In the genomic region with DNA sequence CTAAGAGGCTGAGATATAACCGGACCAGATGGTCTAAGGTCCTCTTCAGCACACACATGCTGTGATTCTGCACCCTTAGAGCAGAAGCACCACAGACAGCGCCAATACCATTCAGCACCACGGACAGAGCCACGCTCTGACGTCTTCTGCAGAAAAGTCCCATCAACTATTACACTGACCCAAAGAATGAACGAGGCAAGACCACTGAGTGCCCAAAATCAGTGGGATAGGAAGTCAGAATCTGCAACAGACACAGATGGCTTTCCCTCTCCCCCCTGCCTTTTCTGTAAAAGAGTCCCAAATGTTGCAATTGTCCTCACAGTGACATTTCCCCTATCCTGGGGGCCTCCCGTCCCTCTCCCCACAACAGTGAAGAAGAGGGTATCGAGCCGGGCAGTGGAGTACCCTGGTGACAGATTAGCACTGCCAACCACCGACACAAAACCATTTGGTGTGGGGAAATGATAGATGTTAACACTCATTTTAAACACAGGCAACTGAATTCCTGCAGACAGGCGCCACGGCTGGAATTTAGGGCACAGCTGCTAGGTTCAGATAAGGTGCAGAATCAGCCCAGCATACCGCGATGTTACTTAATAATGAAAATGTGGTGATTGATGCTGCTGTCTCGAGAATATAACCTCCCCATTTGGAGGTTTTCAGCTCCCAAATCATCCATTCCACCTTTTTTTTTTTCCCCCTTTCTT, we compare ENCODE assay signal across 10 cellular contexts.
DNase-seq lines count a peak whose midpoint lies in the region; ATAC-seq, FAIRE-seq and TF ChIP-seq lines count a peak whose summit lies in the region.
"Had no signal": no experiment of that assay in that cellular context is flagged by ENCODE, and none has a peak within 500 bp of the region (broad histone marks: within the 10 kb centered on the region; RNA-seq: fewer than 3 reads in every experiment).

No MANE protein-coding gene starts in this region.

- H3K36me3 ChIP-seq in GM23338 (ENCODE audit: insufficient read depth) = no peaks in the 10 kb centered on the region
- no peaks in the 10 kb centered on the region for H3K36me3 ChIP-seq in K562 (ENCODE audit: control insufficient read depth, insufficient read depth, low read length)
- no peaks in the 10 kb centered on the region for H3K36me3 ChIP-seq in liver (ENCODE audit: control insufficient read depth in 4 of 4, insufficient read depth in 3 of 4, low read depth in 1 of 4, low read length in 3 of 4)
- H3K36me3 ChIP-seq in effector memory CD4-positive, alpha-beta T cell (ENCODE audit: control insufficient read depth, insufficient read depth, low read length) = no peaks in the 10 kb centered on the region

- H3K4me2 ChIP-seq in GM23338 (no peak overlapping the region), K562 (ENCODE audit: insufficient read depth, low read length) (no peak overlapping the region; the same call in 1 of the 2 replicates)

- no peak overlapping the region for H3K27ac Mint-ChIP-seq in GM23338
- H3K27ac Mint-ChIP-seq: stimulated activated naive CD8-positive, alpha-beta T cell treated with anti-CD3 and anti-CD28 coated beads, Interleukin-15, Interleukin-2, amounts not matched to agents 100 ng/mL and 50 ng/mL, for 24 hours had no signal

- intact Hi-C loops in K562 (cut with micrococcal nuclease) = no loop called here

- no peaks in the 10 kb centered on the region for H3K9me2 ChIP-seq in GM23338 (ENCODE audit: insufficient read depth)

- H3K27me3 Mint-ChIP-seq in GM23338 (ENCODE audit: insufficient read depth, low read depth, poor library complexity) = peaks cover 3% of the 10 kb centered on the region

- no peaks in the 10 kb centered on the region for H3K36me3 Mint-ChIP-seq in GM23338 (ENCODE audit: low read depth)

- ATAC-seq in GM23338 (peak; percentile 93), K562 (peak; percentile 95), HG03354 (IDR thresholded peaks at IDR 0.05; ENCODE audit: poor library complexity, severe bottlenecking, unreplicated experiment) (no peak), HG03342 (IDR thresholded peaks at IDR 0.05; ENCODE audit: unreplicated experiment) (no peak)

- H3K4me1 Mint-ChIP-seq in GM23338 = no peaks in the 10 kb centered on the region; the same call in 2 of the 3 replicates

- H3K9me3 Mint-ChIP-seq in GM23338 = no peaks in the 10 kb centered on the region
- H3K9me3 Mint-ChIP-seq: stimulated activated naive CD8-positive, alpha-beta T cell treated with anti-CD3 and anti-CD28 coated beads, Interleukin-15, Interleukin-2, amounts not matched to agents 100 ng/mL and 50 ng/mL, for 24 hours had no signal

- H3K27me3 ChIP-seq in GM23338 (ENCODE audit: insufficient read depth) (no peaks in the 10 kb centered on the region), K562 (ENCODE audit: control insufficient read depth in 2 of 2, insufficient read depth in 2 of 2, low read length in 2 of 2) (peaks cover 0 to 14% of the 10 kb centered on the region in 2 experiments; a peak in 3 of 5 replicates), liver (ENCODE audit: control insufficient read depth in 4 of 4, insufficient read depth in 4 of 4, low read length in 3 of 4) (no peaks in the 10 kb centered on the region)
- peaks cover 3% of the 10 kb centered on the region for H3K27me3 ChIP-seq in effector memory CD4-positive, alpha-beta T cell (replicated peaks; ENCODE audit: control insufficient read depth, insufficient read depth, low read length, poor library complexity, severe bottlenecking)

- TF ChIP-seq CTCF in GM23338 (conservative IDR thresholded peaks at IDR 0.05; ENCODE audit: low read depth in 2 of 2) (no peak), K562 (IDR thresholded peaks at IDR 0.05 in 2 of 3, conservative IDR thresholded peaks at IDR 0.05 in 1 of 3; ENCODE audit: insufficient read depth in 2 of 3, low read depth in 1 of 3, low read length in 3 of 3) (no peak), liver (IDR thresholded peaks at IDR 0.05; ENCODE audit: low read depth, low read length, missing input control) (no peak)

- no peaks in the 10 kb centered on the region for H3K9me3 ChIP-seq in K562 (replicated peaks; ENCODE audit: control insufficient read depth, insufficient read depth, low read depth, low read length)
- H3K9me3 ChIP-seq in liver (ENCODE audit: control insufficient read depth in 4 of 4, low read length in 3 of 4) = no peaks in the 10 kb centered on the region
- H3K9me3 ChIP-seq in effector memory CD4-positive, alpha-beta T cell (ENCODE audit: control insufficient read depth, low read length) = no peaks in the 10 kb centered on the region

- no TSS peak for BruUV-seq in K562 (replicated peaks; lab: Mats Ljungman, UMichigan)

- H3F3A ChIP-seq in GM23338 (replicated peaks; ENCODE audit: low read depth) = no peaks in the 10 kb centered on the region

- no peak overlapping the region for H3K4me3 Mint-ChIP-seq in GM23338
- H3K4me3 Mint-ChIP-seq: stimulated activated naive CD8-positive, alpha-beta T cell treated with anti-CD3 and anti-CD28 coated beads, Interleukin-15, Interleukin-2, amounts not matched to agents 100 ng/mL and 50 ng/mL, for 24 hours had no signal

- no peak overlapping the region for H3K27ac ChIP-seq in GM23338 (ENCODE audit: low read depth)
- H3K27ac ChIP-seq in K562 (ENCODE audit: extremely low read depth, low read depth, low read length) = no peak overlapping the region
- no peak overlapping the region for H3K27ac ChIP-seq in liver (ENCODE audit: low read depth in 1 of 2, low read length in 2 of 2)
- H3K27ac ChIP-seq in effector memory CD4-positive, alpha-beta T cell (ENCODE audit: insufficient read depth, low read length, poor library complexity, severe bottlenecking) = no peak overlapping the region

- H3K4me3 ChIP-seq in GM23338 (no peak overlapping the region), K562 (no peak overlapping the region), liver (ENCODE audit: low read depth in 1 of 3, low read length in 3 of 3) (no peak overlapping the region)
- no peak overlapping the region for H3K4me3 ChIP-seq in effector memory CD4-positive, alpha-beta T cell (ENCODE audit: insufficient read depth, low read depth, low read length, poor library complexity, severe bottlenecking)

- POLR2A ChIA-PET in K562 (lab: Yijun Ruan, JAX) = interaction anchor here (0.5 kb wide), 1 partner anchor 173 kb away, joined by 3 read pairs; no protein-coding TSS in a partner anchor

- WGBS in K562 (ENCODE audit: insufficient coverage, low coverage, missing lambda C conversion rate) = 2% methylated on average over 15 of the region's 15 CpGs
- WGBS in liver = 36% methylated on average over 15 of the region's 15 CpGs

- no peak overlapping the region for H3K9ac ChIP-seq in K562 (ENCODE audit: insufficient read depth in 1 of 2, low read depth in 2 of 2, low read length in 2 of 2)
- no peak overlapping the region for H3K9ac ChIP-seq in liver (ENCODE audit: low read depth in 1 of 2, low read length in 2 of 2)

- peak; percentile 79 for DNase-seq in GM23338 (ENCODE audit: low spot score)
- DNase-seq in NCI-H82 (lab: John Stamatoyannopoulos, UW) = peak; percentile 90
- DNase-seq in K562 (ENCODE audit: extremely low read depth in 1 of 4, low spot score in 3 of 4) = peak; percentile 54 to 77 (median 70)
- no peak for DNase-seq in effector memory CD4-positive, alpha-beta T cell
- no peak for DNase-seq in NCI-H774 (lab: John Stamatoyannopoulos, UW)

- TF ChIP-seq RAD21 in K562 (CRISPR knock-in tag; conservative IDR thresholded peaks at IDR 0.05 in 1 of 2, IDR thresholded peaks at IDR 0.05 in 1 of 2) (no peak), liver (IDR thresholded peaks at IDR 0.05) (no peak)

- H3K4me1 ChIP-seq in GM23338 (ENCODE audit: insufficient read depth) (no peaks in the 10 kb centered on the region), K562 (replicated peaks in 1 of 2; ENCODE audit: control insufficient read depth in 2 of 2, insufficient read depth in 2 of 2, low read length in 2 of 2) (peaks cover 0 to 2% of the 10 kb centered on the region in 2 experiments; a peak in 2 of 5 replicates), liver (ENCODE audit: control insufficient read depth in 4 of 4, insufficient read depth in 4 of 4, low read length in 3 of 4) (no peaks in the 10 kb centered on the region)
- H3K4me1 ChIP-seq in effector memory CD4-positive, alpha-beta T cell (ENCODE audit: control insufficient read depth, insufficient read depth, low read length, poor library complexity, severe bottlenecking) = no peaks in the 10 kb centered on the region

- TF ChIP-seq POLR2A in K562 (conservative IDR thresholded peaks at IDR 0.05) = no peak

- H4K20me1 ChIP-seq in GM23338 (replicated peaks; ENCODE audit: insufficient read depth) = peaks cover 4% of the 10 kb centered on the region; the same call in 1 of the 2 replicates
- H4K20me1 ChIP-seq in K562 (replicated peaks; ENCODE audit: control insufficient read depth, insufficient read depth, low read length) = peaks cover 6% of the 10 kb centered on the region; the same call in 1 of the 2 replicates

- no peak for TF ChIP-seq EP300 in K562 (IDR thresholded peaks at IDR 0.05; ENCODE audit: low read length)

- CTCF ChIA-PET in K562 (lab: Yijun Ruan, JAX; ENCODE audit: low intra/inter-chr PET ratio) = interaction anchor here (1.2 kb wide), 1 partner anchor 12 kb away, joined by 3 read pairs; no protein-coding TSS in a partner anchor

- H2AFZ ChIP-seq in GM23338 (no peak overlapping the region), K562 (ENCODE audit: low read depth, low read length) (no peak overlapping the region)

- in situ Hi-C loops in K562 (cut with MboI) = no loop called here

- no peaks in the 10 kb centered on the region for H3K79me2 ChIP-seq in GM23338 (replicated peaks; ENCODE audit: insufficient read depth)
- H3K79me2 ChIP-seq in K562 (ENCODE audit: control insufficient read depth, insufficient read depth, low read length) = no peaks in the 10 kb centered on the region

- FAIRE-seq in K562 (lab: Jason Lieb, UNC) = peak; percentile 92
- FAIRE-seq: frontal cortex had no signal

- no peaks in the 10 kb centered on the region for H3K9me1 ChIP-seq in K562 (ENCODE audit: control insufficient read depth, insufficient read depth, low read length)

TF ChIP-seq in GM23338, 12 proteins besides CTCF, POLR2A, EP300 and RAD21 (continues in another document):
- TF ChIP-seq ZNF331 (CRISPR knock-in tag; IDR thresholded peaks at IDR 0.05; ENCODE audit: low read depth) (no peak), STAT1 (IDR thresholded peaks at IDR 0.05; ENCODE audit: unreplicated experiment) (no peak), NANOG (IDR thresholded peaks at IDR 0.05; ENCODE audit: borderline replicate concordance) (no peak), ZNF114 (CRISPR knock-in tag; IDR thresholded peaks at IDR 0.05) (no peak)

TF ChIP-seq in K562, 482 proteins besides CTCF, POLR2A, EP300 and RAD21 (continues in another document):
- TF ChIP-seq CHD1 (IDR thresholded peaks at IDR 0.05; ENCODE audit: low read length) = no peak

TF ChIP-seq in liver, 16 proteins besides CTCF, POLR2A, EP300 and RAD21 (continues in another document):
- TF ChIP-seq YY1 (IDR thresholded peaks at IDR 0.05) = no peak

Comparison
In these comparisons a context has a peak if more than half of its experiments do, and no peak if none do; other contexts are left out.
1. ATAC-seq: peak in GM23338 (single experiment) and K562 (single experiment); none in HG03354 (single experiment) and HG03342 (single experiment).
2. DNase-seq: peak in GM23338 (single experiment), NCI-H82 (single experiment) and K562 (4 of 4); none in effector memory CD4-positive, alpha-beta T cell (0 of 3) and NCI-H774 (single experiment).